In genomic region chr12:116881867-116882507, GRCh38 we compare ENCODE assay signal across 10 cellular contexts. TPM values are rescaled to one million over a fixed set of nuclear protein-coding genes. Genes with fewer than 3 reads are reported as not detected.
DNase-seq lines count a peak whose midpoint lies in the region; ATAC-seq, FAIRE-seq and TF ChIP-seq lines count a peak whose summit lies in the region.
"Had no signal": no experiment of that assay in that cellular context is flagged by ENCODE, and none has a peak within 500 bp of the region (broad histone marks: within the 10 kb centered on the region; RNA-seq: fewer than 3 reads in every experiment).

No MANE protein-coding gene starts in this region.

- POLR2A ChIA-PET in Caco-2 (lab: Charles Lee) (no interaction called here), K562 (lab: Yijun Ruan, JAX) (no interaction called here)

- H3K27ac Mint-ChIP-seq in Caco-2 (ENCODE audit: unreplicated experiment) (no peak overlapping the region), IgD-negative memory B cell (peak overlapping the region in 2 of 3 donors; percentile 28 to 80)

- no peak overlapping the region for H3K4me2 ChIP-seq in K562 (ENCODE audit: insufficient read depth, low read length)
- peak overlapping the region; percentile 69 for H3K4me2 ChIP-seq in neural cell (ENCODE audit: low read length)

- no peaks in the 10 kb centered on the region for H3K9me1 ChIP-seq in K562 (ENCODE audit: control insufficient read depth, insufficient read depth, low read length)

- no peak for FAIRE-seq in K562 (lab: Jason Lieb, UNC)

- DNase-seq in Caco-2: no peak
- no peak for DNase-seq in K562 (ENCODE audit: extremely low read depth in 1 of 4, low spot score in 3 of 4)
- no peak for DNase-seq in dermis blood vessel endothelial cell
- DNase-seq in NCI-H226: no peak
- no peak for DNase-seq in NCI-H345 treated with DMSO at 0.1 percent for 48 hours (lab: John Stamatoyannopoulos, UW; ENCODE audit: unreplicated experiment)
- DNase-seq: stimulated activated naive CD4-positive, alpha-beta T cell treated with Interleukin-2 at 50 U/mL for 16 hours had no signal

- no peaks in the 10 kb centered on the region for H3K9me2 ChIP-seq in neural cell (ENCODE audit: insufficient read depth, low read length)

- H3K4me3 ChIP-seq in Caco-2 (ENCODE audit: low read depth, low read length) (no peak overlapping the region), K562 (no peak overlapping the region), neural cell (ENCODE audit: low read length) (peak overlapping the region; percentile 73)

- no peak overlapping the region for H2AFZ ChIP-seq in K562 (ENCODE audit: low read depth, low read length)
- H2AFZ ChIP-seq in neural cell (ENCODE audit: low read depth, low read length): no peak overlapping the region

- no peak for TF ChIP-seq CTCF in Caco-2 (IDR thresholded peaks at IDR 0.05; ENCODE audit: insufficient read depth in 1 of 2, low read depth in 1 of 2, low read length in 1 of 2, severe bottlenecking in 1 of 2, unreplicated experiment in 1 of 2)
- TF ChIP-seq CTCF in K562 (IDR thresholded peaks at IDR 0.05 in 2 of 3, conservative IDR thresholded peaks at IDR 0.05 in 1 of 3; ENCODE audit: insufficient read depth in 2 of 3, low read depth in 1 of 3, low read length in 3 of 3): no peak
- no peak for TF ChIP-seq CTCF in neural cell (IDR thresholded peaks at IDR 0.05; ENCODE audit: poor library complexity, severe bottlenecking)

- WGBS in K562 (ENCODE audit: insufficient coverage, low coverage, missing lambda C conversion rate): 23% methylated on average over 24 of the region's 29 CpGs

- H3K4me1 ChIP-seq in Caco-2 (peaks cover 12% of the 10 kb centered on the region; the same call in 1 of the 2 replicates), K562 (replicated peaks in 1 of 2; ENCODE audit: control insufficient read depth in 2 of 2, insufficient read depth in 2 of 2, low read length in 2 of 2) (peaks cover 0 to 29% of the 10 kb centered on the region in 2 experiments; a peak in 3 of 5 replicates)

- TF ChIP-seq RAD21 in K562 (CRISPR knock-in tag; conservative IDR thresholded peaks at IDR 0.05 in 1 of 2, IDR thresholded peaks at IDR 0.05 in 1 of 2) (no peak), neural cell (conservative IDR thresholded peaks at IDR 0.05) (no peak)

- H3K9me3 ChIP-seq in Caco-2 (no peaks in the 10 kb centered on the region), K562 (replicated peaks; ENCODE audit: control insufficient read depth, insufficient read depth, low read depth, low read length) (no peaks in the 10 kb centered on the region), neural cell (ENCODE audit: low read length) (no peaks in the 10 kb centered on the region)

- H3K36me3 Mint-ChIP-seq in Caco-2 (ENCODE audit: insufficient read depth, unreplicated experiment): no peaks in the 10 kb centered on the region
- H3K36me3 Mint-ChIP-seq in IgD-negative memory B cell: peaks cover 2% of the 10 kb centered on the region

- H3F3A ChIP-seq in neural cell (ENCODE audit: insufficient read depth, low read length, poor library complexity, severe bottlenecking): no peaks in the 10 kb centered on the region

- H3K4me3 Mint-ChIP-seq in Caco-2 (ENCODE audit: unreplicated experiment) (peak overlapping the region; percentile 85), IgD-negative memory B cell (peak overlapping the region; percentile 73 to 94 (median 90))

- H3K9ac ChIP-seq in K562 (ENCODE audit: insufficient read depth in 1 of 2, low read depth in 2 of 2, low read length in 2 of 2) (no peak overlapping the region), neural cell (ENCODE audit: low read length) (peak overlapping the region; percentile 60)

- CTCF ChIA-PET in Caco-2 (lab: Charles Lee) (interaction anchor here (0.6 to 1.3 kb wide), 3 partner anchors 63 to 179 kb away, joined by 4 to 6 read pairs (median 4); no protein-coding TSS in a partner anchor), K562 (lab: Yijun Ruan, JAX; ENCODE audit: low intra/inter-chr PET ratio) (interaction anchor here (0.6 to 2.0 kb wide), 2 partner anchors 179 kb away, joined by 7 to 10 read pairs; no protein-coding TSS in a partner anchor)

- BruUV-seq in Caco-2 (replicated peaks; lab: Mats Ljungman, UMichigan) (no TSS peak), K562 (replicated peaks; lab: Mats Ljungman, UMichigan) (no TSS peak)

- H3K9me3 Mint-ChIP-seq in Caco-2 (ENCODE audit: unreplicated experiment) (no peaks in the 10 kb centered on the region), IgD-negative memory B cell (peaks cover 0 to 1% (median 0%) of the 10 kb centered on the region in 3 donors)

- H3K27me3 ChIP-seq in Caco-2 (replicated peaks; ENCODE audit: control insufficient read depth, insufficient read depth, low read length) (peaks cover 11% of the 10 kb centered on the region), K562 (ENCODE audit: control insufficient read depth in 2 of 2, insufficient read depth in 2 of 2, low read length in 2 of 2) (peaks cover 41 to 67% of the 10 kb centered on the region in 2 experiments), neural cell (ENCODE audit: insufficient read depth, low read depth, low read length) (peaks cover 76% of the 10 kb centered on the region)

- intact Hi-C loops in Caco-2 (cut with micrococcal nuclease; ENCODE audit: unreplicated experiment): loop anchor here (1.0 to 10.0 kb wide), 3 partner anchors 73 to 177 kb away; partner anchors contain the start of genes RNFT2 and SPRING1
- intact Hi-C loops in K562 (cut with micrococcal nuclease): loop anchor here (1.0 kb wide), 1 partner anchor 179 kb away; no protein-coding TSS in a partner anchor

- ATAC-seq in K562: no peak
- ATAC-seq in GM18519 (IDR thresholded peaks at IDR 0.05; ENCODE audit: low FRiP score, unreplicated experiment): no peak

- H3K4me1 Mint-ChIP-seq in Caco-2 (ENCODE audit: low read depth, unreplicated experiment) (peaks cover 21% of the 10 kb centered on the region), IgD-negative memory B cell (peaks cover 22 to 32% (median 30%) of the 10 kb centered on the region in 3 donors)

- peaks cover 6% of the 10 kb centered on the region; the same call in 1 of the 2 replicates for H4K20me1 ChIP-seq in K562 (replicated peaks; ENCODE audit: control insufficient read depth, insufficient read depth, low read length)
- no peaks in the 10 kb centered on the region for H4K20me1 ChIP-seq in neural cell (ENCODE audit: insufficient read depth)

- H3K36me3 ChIP-seq in Caco-2 (ENCODE audit: control insufficient read depth, insufficient read depth, low read length) (no peaks in the 10 kb centered on the region), K562 (ENCODE audit: control insufficient read depth, insufficient read depth, low read length) (no peaks in the 10 kb centered on the region), neural cell (ENCODE audit: insufficient read depth, low read length) (no peaks in the 10 kb centered on the region)

- peaks cover 32% of the 10 kb centered on the region for H3K27me3 Mint-ChIP-seq in Caco-2 (ENCODE audit: insufficient read depth, unreplicated experiment)
- H3K27me3 Mint-ChIP-seq in IgD-negative memory B cell: peaks cover 49% of the 10 kb centered on the region

- H3K27ac ChIP-seq in K562 (ENCODE audit: extremely low read depth, low read depth, low read length) (no peak overlapping the region), neural cell (ENCODE audit: low read length) (no peak overlapping the region)

- in situ Hi-C loops in K562 (cut with MboI): no loop called here

- TF ChIP-seq EP300 in K562 (IDR thresholded peaks at IDR 0.05; ENCODE audit: low read length): no peak
- TF ChIP-seq EP300 in neural cell (conservative IDR thresholded peaks at IDR 0.05; ENCODE audit: poor library complexity, severe bottlenecking): no peak

- H3K79me2 ChIP-seq in K562 (ENCODE audit: control insufficient read depth, insufficient read depth, low read length): no peaks in the 10 kb centered on the region
- no peaks in the 10 kb centered on the region for H3K79me2 ChIP-seq in neural cell (replicated peaks; ENCODE audit: insufficient read depth, low read length)

- TF ChIP-seq POLR2A in K562 (conservative IDR thresholded peaks at IDR 0.05): no peak

RNA-seq across cellular contexts. Expression of gene HRK, which starts 0.7 kb away (rescaled TPM):
- 0.61 and 1.3 TPM in 2 replicates for total RNA-seq in Caco-2 (2022)
- 3.7 TPM for polyA plus RNA-seq in IgD-negative memory B cell
- not detected in 2 replicates for total RNA-seq in K562 (2011; cell fraction: chromatin; rRNA removed; ENCODE audit: low replicate concordance)
- not detected in 2 replicates for total RNA-seq in K562 (2011; cell fraction: nucleolus; rRNA removed)
- total RNA-seq in K562 (2011; cell fraction: nucleoplasm; rRNA removed): not detected in 2 replicates
- total RNA-seq in K562 (2014; rRNA removed): 0.05 TPM in 1 of 2 replicates, not detected in the other
- 0.04 TPM in 1 of 2 replicates, not detected in the other for total RNA-seq in K562 (2014; rRNA removed; fragmentation: Illumina TruSeq; extraction: Trizol)
- total RNA-seq in K562 (2015; rRNA removed; fragmentation: Illumina TruSeq; extraction: Trizol): not detected in 2 replicates
- total RNA-seq in K562 (2021): not detected in 2 replicates
- 0.04 TPM in 1 of 2 replicates, not detected in the other for polyA plus RNA-seq in K562 (2011; rRNA removed)
- polyA plus RNA-seq in K562 (2011; cell fraction: cytosol; rRNA removed): 0.01 TPM in 2 replicates
- not detected in 2 replicates for polyA plus RNA-seq in K562 (2011; cell fraction: nucleus; rRNA removed)
- 0.10 TPM in 1 of 2 replicates, not detected in the other for polyA plus RNA-seq in K562 (2012)
- polyA plus RNA-seq in K562 (2014; fragmentation: Illumina TruSeq; extraction: Trizol): not detected in 2 replicates
- not detected for polyA plus RNA-seq in K562 (2014; fragmentation: Nextera tagmentation; extraction: Ambion mirVana)
- 0.01 TPM in 1 of 2 replicates, not detected in the other for polyA plus RNA-seq in K562 (2014; rRNA removed)
- polyA minus RNA-seq in K562 (2011; rRNA and poly(A)+ RNA removed): 0.03 TPM in 1 of 2 replicates, not detected in the other
- polyA minus RNA-seq in K562 (2011; cell fraction: cytosol; rRNA and poly(A)+ RNA removed): not detected in 2 replicates
- polyA minus RNA-seq in K562 (2011; cell fraction: nucleus; rRNA and poly(A)+ RNA removed): not detected in 2 replicates
- polyA plus RNA-seq in neural cell: 0.96 and 1.4 TPM in 2 replicates
- polyA minus RNA-seq in neural cell: 0.97 and 1.2 TPM in 2 replicates
- total RNA-seq in dermis blood vessel endothelial cell: not detected in 2 replicates
- total RNA-seq: pulmonary artery endothelial cell had no signal

RNA-seq across cellular contexts. Expression of gene FBXW8, which starts 28.8 kb away (rescaled TPM):
- total RNA-seq in Caco-2 (2022) (12.2 and 12.3 TPM in 2 replicates), K562 (2014; rRNA removed) (6.7 and 7.0 TPM in 2 replicates), K562 (2014; rRNA removed; fragmentation: Illumina TruSeq; extraction: Trizol) (2.7 and 3.9 TPM in 2 replicates), K562 (2015; rRNA removed; fragmentation: Illumina TruSeq; extraction: Trizol) (4.0 and 4.1 TPM in 2 replicates), K562 (2021) (8.1 and 8.3 TPM in 2 replicates), dermis blood vessel endothelial cell (15.5 and 16.0 TPM in 2 replicates)
- polyA plus RNA-seq in IgD-negative memory B cell (11.3 TPM), K562 (2011; rRNA removed) (6.7 and 9.7 TPM in 2 replicates), K562 (2014; fragmentation: Illumina TruSeq; extraction: Trizol) (4.8 and 6.2 TPM in 2 replicates), K562 (2014; fragmentation: Nextera tagmentation; extraction: Ambion mirVana) (under 1 TPM; 0.58 to 0.69 TPM), K562 (2014; rRNA removed) (3.6 and 4.4 TPM in 2 replicates), neural cell (4.9 and 5.6 TPM in 2 replicates)
- total RNA-seq in K562 (2011; cell fraction: chromatin; rRNA removed; ENCODE audit: low replicate concordance): 22.7 and 26.4 TPM in 2 replicates
- 9.8 and 11.3 TPM in 2 replicates for total RNA-seq in K562 (2011; cell fraction: nucleolus; rRNA removed)
- 17.7 and 31.7 TPM in 2 replicates for total RNA-seq in K562 (2011; cell fraction: nucleoplasm; rRNA removed)
- 6.4 and 7.3 TPM in 2 replicates for polyA plus RNA-seq in K562 (2011; cell fraction: cytosol; rRNA removed)
- 13.8 and 15.6 TPM in 2 replicates for polyA plus RNA-seq in K562 (2011; cell fraction: nucleus; rRNA removed)
- polyA plus RNA-seq in K562 (2012): 4.6 and 9.9 TPM in 2 replicates
- polyA minus RNA-seq in K562 (2011; rRNA and poly(A)+ RNA removed): 15.4 and 19.4 TPM in 2 replicates
- polyA minus RNA-seq in K562 (2011; cell fraction: cytosol; rRNA and poly(A)+ RNA removed): 5.4 and 9.7 TPM in 2 replicates
- polyA minus RNA-seq in K562 (2011; cell fraction: nucleus; rRNA and poly(A)+ RNA removed): 9.0 and 12.6 TPM in 2 replicates
- polyA minus RNA-seq in neural cell: 13.3 and 15.3 TPM in 2 replicates
